ENCODE assay signal across 1 cellular context in genomic region chr2:200033939-200034338, GRCh38.
TF ChIP-seq lines count a peak whose summit lies in the region.

No MANE protein-coding gene starts in this region.

TF ChIP-seq in GM23338, 12 proteins besides CTCF, POLR2A, EP300 and RAD21 (continued from another document):
- TF ChIP-seq, protein P1, sequence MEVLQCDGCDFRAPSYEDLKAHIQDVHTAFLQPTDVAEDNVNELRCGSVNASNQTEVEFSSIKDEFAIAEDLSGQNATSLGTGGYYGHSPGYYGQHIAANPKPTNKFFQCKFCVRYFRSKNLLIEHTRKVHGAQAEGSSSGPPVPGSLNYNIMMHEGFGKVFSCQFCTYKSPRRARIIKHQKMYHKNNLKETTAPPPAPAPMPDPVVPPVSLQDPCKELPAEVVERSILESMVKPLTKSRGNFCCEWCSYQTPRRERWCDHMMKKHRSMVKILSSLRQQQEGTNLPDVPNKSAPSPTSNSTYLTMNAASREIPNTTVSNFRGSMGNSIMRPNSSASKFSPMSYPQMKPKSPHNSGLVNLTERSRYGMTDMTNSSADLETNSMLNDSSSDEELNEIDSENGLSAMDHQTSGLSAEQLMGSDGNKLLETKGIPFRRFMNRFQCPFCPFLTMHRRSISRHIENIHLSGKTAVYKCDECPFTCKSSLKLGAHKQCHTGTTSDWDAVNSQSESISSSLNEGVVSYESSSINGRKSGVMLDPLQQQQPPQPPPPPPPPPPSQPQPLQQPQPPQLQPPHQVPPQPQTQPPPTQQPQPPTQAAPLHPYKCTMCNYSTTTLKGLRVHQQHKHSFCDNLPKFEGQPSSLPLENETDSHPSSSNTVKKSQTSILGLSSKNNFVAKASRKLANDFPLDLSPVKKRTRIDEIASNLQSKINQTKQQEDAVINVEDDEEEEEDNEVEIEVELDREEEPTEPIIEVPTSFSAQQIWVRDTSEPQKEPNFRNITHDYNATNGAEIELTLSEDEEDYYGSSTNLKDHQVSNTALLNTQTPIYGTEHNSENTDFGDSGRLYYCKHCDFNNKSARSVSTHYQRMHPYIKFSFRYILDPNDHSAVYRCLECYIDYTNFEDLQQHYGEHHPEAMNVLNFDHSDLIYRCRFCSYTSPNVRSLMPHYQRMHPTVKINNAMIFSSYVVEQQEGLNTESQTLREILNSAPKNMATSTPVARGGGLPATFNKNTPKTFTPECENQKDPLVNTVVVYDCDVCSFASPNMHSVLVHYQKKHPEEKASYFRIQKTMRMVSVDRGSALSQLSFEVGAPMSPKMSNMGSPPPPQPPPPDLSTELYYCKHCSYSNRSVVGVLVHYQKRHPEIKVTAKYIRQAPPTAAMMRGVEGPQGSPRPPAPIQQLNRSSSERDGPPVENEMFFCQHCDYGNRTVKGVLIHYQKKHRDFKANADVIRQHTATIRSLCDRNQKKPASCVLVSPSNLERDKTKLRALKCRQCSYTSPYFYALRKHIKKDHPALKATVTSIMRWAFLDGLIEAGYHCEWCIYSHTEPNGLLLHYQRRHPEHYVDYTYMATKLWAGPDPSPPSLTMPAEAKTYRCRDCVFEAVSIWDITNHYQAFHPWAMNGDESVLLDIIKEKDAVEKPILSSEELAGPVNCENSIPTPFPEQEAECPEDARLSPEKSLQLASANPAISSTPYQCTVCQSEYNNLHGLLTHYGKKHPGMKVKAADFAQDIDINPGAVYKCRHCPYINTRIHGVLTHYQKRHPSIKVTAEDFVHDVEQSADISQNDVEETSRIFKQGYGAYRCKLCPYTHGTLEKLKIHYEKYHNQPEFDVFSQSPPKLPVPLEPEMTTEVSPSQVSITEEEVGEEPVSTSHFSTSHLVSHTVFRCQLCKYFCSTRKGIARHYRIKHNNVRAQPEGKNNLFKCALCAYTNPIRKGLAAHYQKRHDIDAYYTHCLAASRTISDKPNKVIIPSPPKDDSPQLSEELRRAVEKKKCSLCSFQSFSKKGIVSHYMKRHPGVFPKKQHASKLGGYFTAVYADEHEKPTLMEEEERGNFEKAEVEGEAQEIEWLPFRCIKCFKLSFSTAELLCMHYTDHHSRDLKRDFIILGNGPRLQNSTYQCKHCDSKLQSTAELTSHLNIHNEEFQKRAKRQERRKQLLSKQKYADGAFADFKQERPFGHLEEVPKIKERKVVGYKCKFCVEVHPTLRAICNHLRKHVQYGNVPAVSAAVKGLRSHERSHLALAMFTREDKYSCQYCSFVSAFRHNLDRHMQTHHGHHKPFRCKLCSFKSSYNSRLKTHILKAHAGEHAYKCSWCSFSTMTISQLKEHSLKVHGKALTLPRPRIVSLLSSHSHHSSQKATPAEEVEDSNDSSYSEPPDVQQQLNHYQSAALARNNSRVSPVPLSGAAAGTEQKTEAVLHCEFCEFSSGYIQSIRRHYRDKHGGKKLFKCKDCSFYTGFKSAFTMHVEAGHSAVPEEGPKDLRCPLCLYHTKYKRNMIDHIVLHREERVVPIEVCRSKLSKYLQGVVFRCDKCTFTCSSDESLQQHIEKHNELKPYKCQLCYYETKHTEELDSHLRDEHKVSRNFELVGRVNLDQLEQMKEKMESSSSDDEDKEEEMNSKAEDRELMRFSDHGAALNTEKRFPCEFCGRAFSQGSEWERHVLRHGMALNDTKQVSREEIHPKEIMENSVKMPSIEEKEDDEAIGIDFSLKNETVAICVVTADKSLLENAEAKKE (CRISPR knock-in tag; IDR thresholded peaks at IDR 0.05): no peak
- TF ChIP-seq EZH2phosphoT487 (IDR thresholded peaks at IDR 0.05; ENCODE audit: unreplicated experiment): no peak
